ENCODE assay signal across 24 cellular contexts in the genomic region with DNA sequence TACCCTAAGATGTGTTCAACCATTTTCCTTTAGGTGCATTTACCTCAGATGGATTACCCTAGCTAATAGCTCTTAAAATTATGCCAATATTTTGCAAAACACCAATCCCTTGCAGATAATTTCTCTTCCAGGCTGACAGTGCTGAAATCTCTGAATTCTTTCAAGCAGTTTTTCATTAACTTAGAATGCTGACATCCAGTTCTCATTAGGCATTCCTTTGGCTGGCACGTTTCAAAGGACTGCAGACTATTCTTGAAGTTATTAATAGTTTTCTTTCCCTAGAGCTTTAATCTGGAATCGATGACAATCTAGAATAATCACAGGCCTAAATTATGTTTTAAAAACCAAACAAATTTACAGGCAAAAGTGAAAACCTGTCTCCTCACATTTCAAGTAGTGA.
"Had no signal": no experiment of that assay in that cellular context is flagged by ENCODE, and none has a peak within 500 bp of the region (broad histone marks: within the 10 kb centered on the region; RNA-seq: fewer than 3 reads in every experiment).

No MANE protein-coding gene starts in this region.

- H3K27ac ChIP-seq: body of pancreas, esophagus muscularis mucosa, WERI-Rb-1 had no signal

- H3K36me3 ChIP-seq: WERI-Rb-1 had no signal

- H3K9me3 ChIP-seq: body of pancreas, esophagus muscularis mucosa had no signal

- DNase-seq: activated B cell treated with CpG ODN at 0.5 μM for 24 hours; activated CD4-positive, alpha-beta T cell treated with anti-CD3 and anti-CD28 coated beads for 48 hours; activated CD4-positive, alpha-beta T cell treated with anti-CD3 and anti-CD28 coated beads, Interleukin-2, amount 50 U/mL, for 1 hour; activated CD4-positive, alpha-beta T cell treated with anti-CD3 and anti-CD28 coated beads, Interleukin-2, amount 50 U/mL, for 48 hours; activated CD8-positive, alpha-beta memory T cell treated with anti-CD3 and anti-CD28 coated beads for 24 hours; activated CD8-positive, alpha-beta T cell treated with anti-CD3 and anti-CD28 coated beads for 36 hours; activated effector memory CD4-positive, alpha-beta T cell treated with Interleukin-2 at 50 U/mL for 16 hours; activated gamma-delta T cell treated with Interleukin-2 at 50 U/mL for 16 hours; activated naive CD4-positive, alpha-beta T cell treated with anti-CD3 and anti-CD28 coated beads, Interleukin-2, amount 50 U/mL, for 16 hours; activated naive CD4-positive, alpha-beta T cell treated with Interleukin-2 at 50 U/mL for 16 hours; activated T-cell treated with anti-CD3 and anti-CD28 coated beads, Interleukin-2, amount 50 U/mL, for 4 hours; amniotic stem cell; cortex of kidney; dermis blood vessel endothelial cell; effector CD4-positive, alpha-beta T cell; effector memory CD8-positive, alpha-beta T cell; erythroblast; T-helper 17 cell; T1000; WERI-Rb-1 had no signal

- H3K27me3 ChIP-seq: body of pancreas, esophagus muscularis mucosa had no signal

- ATAC-seq: activated CD4-positive, CD25-positive, alpha-beta regulatory T cell treated with anti-CD3 and anti-CD28 coated beads, Interleukin-2, amount 50 U/mL, for 24 hours; activated CD8-positive, alpha-beta T cell treated with anti-CD3 and anti-CD28 coated beads for 36 hours; activated T-cell treated with anti-CD3 and anti-CD28 coated beads, Interleukin-2, amount 50 U/mL, for 4 hours; activated T-helper 17 cell treated with anti-CD3 and anti-CD28 coated beads, Interleukin-2, amount 50 U/mL, for 72 hours; body of pancreas; effector memory CD8-positive, alpha-beta T cell; T-helper 17 cell had no signal

- H3K4me1 ChIP-seq: body of pancreas had no signal

- H3K4me3 ChIP-seq: body of pancreas, esophagus muscularis mucosa had no signal
